Comparison of ENCODE assay signal across 12 cellular contexts in genomic region chr16:23737423-23738028, GRCh38. TPM values are rescaled to one million over a fixed set of nuclear protein-coding genes. Genes with fewer than 3 reads are reported as not detected.
DNase-seq lines count a peak whose midpoint lies in the region; ATAC-seq and TF ChIP-seq lines count a peak whose summit lies in the region.
"Not testable (repeated sequence)": the region's sequence is repeated elsewhere in the genome, so short reads cannot be mapped to it uniquely, and the experiment has no call there.
"Had no signal": no experiment of that assay in that cellular context is flagged by ENCODE, and none has a peak within 500 bp of the region (broad histone marks: within the 10 kb centered on the region; RNA-seq: fewer than 3 reads in every experiment).

No MANE protein-coding gene starts in this region.

- H3K36me3 Mint-ChIP-seq in MCF 10A (ENCODE audit: insufficient read depth, unreplicated experiment); memory B cell; stimulated activated naive CD8-positive, alpha-beta T cell treated with anti-CD3 and anti-CD28 coated beads, Interleukin-15, Interleukin-2, amounts not matched to agents 100 ng/mL and 50 ng/mL, for 24 hours (ENCODE audit: low read depth): not testable (repeated sequence)

- not testable (repeated sequence) for H3K4me3 ChIP-seq in A673 (ENCODE audit: low read depth, low read length, poor library complexity, severe bottlenecking); SK-N-MC

- H3K4me1 ChIP-seq in A673 (ENCODE audit: insufficient read depth, low read length, poor library complexity, severe bottlenecking) = not testable (repeated sequence)

- ATAC-seq in memory B cell (ENCODE audit: low read depth) = not testable (repeated sequence)

- not testable (repeated sequence) for H3K27ac ChIP-seq in A673 (ENCODE audit: low read depth, low read length, poor library complexity, severe bottlenecking)
- H3K27ac ChIP-seq in SK-N-MC = peak overlapping the region; percentile 93

- H3K27me3 Mint-ChIP-seq in MCF 10A (ENCODE audit: insufficient read depth, unreplicated experiment) = peaks cover 39% of the 10 kb centered on the region
- not testable (repeated sequence) for H3K27me3 Mint-ChIP-seq in memory B cell
- peaks cover 11% of the 10 kb centered on the region for H3K27me3 Mint-ChIP-seq in stimulated activated naive CD8-positive, alpha-beta T cell treated with anti-CD3 and anti-CD28 coated beads, Interleukin-15, Interleukin-2, amounts not matched to agents 100 ng/mL and 50 ng/mL, for 24 hours

- H3K4me1 Mint-ChIP-seq in MCF 10A (ENCODE audit: insufficient read depth, unreplicated experiment); memory B cell; stimulated activated naive CD8-positive, alpha-beta T cell treated with anti-CD3 and anti-CD28 coated beads, Interleukin-15, Interleukin-2, amounts not matched to agents 100 ng/mL and 50 ng/mL, for 24 hours (ENCODE audit: low read depth): not testable (repeated sequence)

- not testable (repeated sequence) for BruUV-seq in A673 (replicated peaks; lab: Mats Ljungman, UMichigan); MCF 10A (replicated peaks; lab: Mats Ljungman, UMichigan)

- not testable (repeated sequence) for H3K9me3 ChIP-seq in A673 (ENCODE audit: low read depth, low read length, poor library complexity, severe bottlenecking); SK-N-MC (ENCODE audit: low read depth, low read length)

- not testable (repeated sequence) for H3K36me3 ChIP-seq in A673 (ENCODE audit: insufficient read depth, low read length, poor library complexity, severe bottlenecking); SK-N-MC (ENCODE audit: insufficient read depth, low read length)

- H3K4me3 Mint-ChIP-seq in MCF 10A (ENCODE audit: unreplicated experiment); memory B cell; stimulated activated naive CD8-positive, alpha-beta T cell treated with anti-CD3 and anti-CD28 coated beads, Interleukin-15, Interleukin-2, amounts not matched to agents 100 ng/mL and 50 ng/mL, for 24 hours: not testable (repeated sequence)

- H3K27ac Mint-ChIP-seq in MCF 10A (ENCODE audit: low read depth, unreplicated experiment) = peak overlapping the region; percentile 8
- peak overlapping the region; percentile 80 for H3K27ac Mint-ChIP-seq in memory B cell
- peak overlapping the region; percentile 46 for H3K27ac Mint-ChIP-seq in stimulated activated naive CD8-positive, alpha-beta T cell treated with anti-CD3 and anti-CD28 coated beads, Interleukin-15, Interleukin-2, amounts not matched to agents 100 ng/mL and 50 ng/mL, for 24 hours

- not testable (repeated sequence) for H3K9me3 Mint-ChIP-seq in MCF 10A (ENCODE audit: unreplicated experiment); memory B cell; stimulated activated naive CD8-positive, alpha-beta T cell treated with anti-CD3 and anti-CD28 coated beads, Interleukin-15, Interleukin-2, amounts not matched to agents 100 ng/mL and 50 ng/mL, for 24 hours

- CTCF ChIA-PET in A673 (lab: Charles Lee) = interaction anchor here (0.8 to 1.1 kb wide), 3 partner anchors 10 to 576 kb away, joined by 3 to 4 read pairs (median 3); no protein-coding TSS in a partner anchor
- CTCF ChIA-PET in MCF 10A (lab: Yijun Ruan, JAX) = interaction anchor here (0.6 to 8.6 kb wide), 5 partner anchors 10 to 298 kb away, joined by 3 to 83 read pairs (median 4); no protein-coding TSS in a partner anchor

- not testable (repeated sequence) for H3K27me3 ChIP-seq in A673 (replicated peaks; ENCODE audit: insufficient read depth, low read depth, low read length, poor library complexity)

- POLR2A ChIA-PET in A673 (lab: Charles Lee; ENCODE audit: low non-redundant PET); MCF 10A (lab: Yijun Ruan, JAX): not testable (repeated sequence)

- DNase-seq in A673 (ENCODE audit: low spot score) = peak; percentile 21
- DNase-seq in SK-N-MC (ENCODE audit: low read depth, low spot score); MCF 10A (ENCODE audit: unreplicated experiment); memory B cell (ENCODE audit: low spot score in 2 of 2): not testable (repeated sequence)

- TF ChIP-seq CTCF in A673 (conservative IDR thresholded peaks at IDR 0.05; ENCODE audit: low read depth, low read length); MCF 10A (IDR thresholded peaks at IDR 0.05; ENCODE audit: unreplicated experiment): not testable (repeated sequence)

- not testable (repeated sequence) for H3K9ac ChIP-seq in SK-N-MC (ENCODE audit: insufficient read length)

- intact Hi-C loops in A673 (cut with micrococcal nuclease; ENCODE audit: unreplicated experiment) (loop anchor here (5.0 to 10.0 kb wide), 5 partner anchors 127 to 765 kb away; partner anchors contain the start of gene CACNG3), MCF 10A (cut with micrococcal nuclease) (loop anchor here (5.0 kb wide), 1 partner anchor 770 kb away; no protein-coding TSS in a partner anchor)

RNA-seq across cellular contexts. Expression of gene CHP2, which starts 17.3 kb away (rescaled TPM):
- total RNA-seq in A673 (2021) = 0.99 and 1.0 TPM in 2 replicates
- total RNA-seq in MCF 10A (2022) = not detected in 2 replicates
- total RNA-seq: A172; CD4-positive, alpha-beta memory T cell; CD4-positive, CD25-positive, alpha-beta regulatory T cell; CD8-positive, alpha-beta memory T cell; Daoy; G401; GM12878 had no signal

RNA-seq across cellular contexts. Expression of gene ERN2, which starts 24.5 kb away (rescaled TPM):
- total RNA-seq in A673 (2021) (not detected in 2 replicates), MCF 10A (2022) (not detected in 2 replicates)
- total RNA-seq: A172; CD4-positive, alpha-beta memory T cell; CD4-positive, CD25-positive, alpha-beta regulatory T cell; CD8-positive, alpha-beta memory T cell had no signal

RNA-seq across cellular contexts. Expression of gene PLK1, which starts 58.8 kb away (rescaled TPM):
- total RNA-seq in A673 (2021) (227 and 234 TPM in 2 replicates), MCF 10A (2022) (50.7 and 74.8 TPM in 2 replicates)

Comparison
In these comparisons a context has a peak if more than half of its experiments do, and no peak if none do; other contexts are left out.
1. H3K27ac Mint-ChIP-seq: peak in every context shown above with its lines; median percentile 80 in memory B cell; 46 in stimulated activated naive CD8-positive, alpha-beta T cell treated with anti-CD3 and anti-CD28 coated beads, Interleukin-15, Interleukin-2, amounts not matched to agents 100 ng/mL and 50 ng/mL, for 24 hours; 8 in MCF 10A.